11 cellular contexts compared by ENCODE assay signal in the genomic region with DNA sequence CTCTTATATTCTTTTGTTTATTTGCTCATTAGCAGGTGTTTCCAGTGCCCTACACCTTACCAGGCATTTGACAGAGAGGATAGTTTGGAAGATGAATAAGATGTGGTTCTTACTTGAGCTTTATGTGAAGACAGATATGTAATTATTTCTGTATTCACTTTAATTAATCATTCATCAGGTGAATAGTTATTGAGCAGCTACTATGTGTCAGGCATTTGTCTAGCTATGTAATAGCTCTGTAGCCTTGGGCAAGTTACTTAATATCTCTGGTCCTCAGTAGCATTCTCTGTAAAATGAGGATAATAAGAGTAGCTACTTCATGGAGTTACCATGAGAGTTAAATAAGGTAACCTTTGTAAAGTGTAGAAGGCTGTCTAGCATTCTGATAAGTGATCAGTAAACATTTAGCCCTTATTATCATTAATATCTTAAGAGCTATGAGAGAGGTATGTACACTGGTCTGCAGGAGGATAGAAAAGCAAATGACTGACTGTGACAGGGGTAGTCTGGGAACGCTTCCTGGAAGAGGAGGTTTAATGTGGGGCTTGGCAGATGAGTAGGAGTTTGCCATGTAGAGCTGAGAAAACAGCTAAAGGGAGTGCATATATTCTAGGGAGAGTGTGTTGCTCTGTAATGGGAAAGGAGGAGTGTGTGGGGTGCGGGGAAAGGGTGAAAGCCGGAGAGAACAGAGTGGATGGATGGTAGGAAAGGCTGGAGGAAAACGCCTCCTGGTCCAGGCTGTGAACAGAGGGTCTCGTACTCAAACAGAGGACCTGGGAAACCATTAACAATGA. TPM values are rescaled to one million over a fixed set of nuclear protein-coding genes. Genes with fewer than 3 reads are reported as not detected.
DNase-seq lines count a peak whose midpoint lies in the region; ATAC-seq and TF ChIP-seq lines count a peak whose summit lies in the region.
"Had no signal": no experiment of that assay in that cellular context is flagged by ENCODE, and none has a peak within 500 bp of the region (broad histone marks: within the 10 kb centered on the region; RNA-seq: fewer than 3 reads in every experiment).

No MANE protein-coding gene starts in this region.

- no peaks in the 10 kb centered on the region for H3K27me3 Mint-ChIP-seq in activated CD4-positive, alpha-beta memory T cell treated with anti-CD3 and anti-CD28 coated beads for 36 hours

- peak overlapping the region; percentile 75 for H3K27ac Mint-ChIP-seq in activated CD4-positive, alpha-beta memory T cell treated with anti-CD3 and anti-CD28 coated beads for 36 hours

- H3K9me3 ChIP-seq in stomach: no peaks in the 10 kb centered on the region
- H3K9me3 ChIP-seq: right lobe of liver had no signal

- TF ChIP-seq POLR2A in stomach (IDR thresholded peaks at IDR 0.05): no peak

- H3K36me3 Mint-ChIP-seq in activated CD4-positive, alpha-beta memory T cell treated with anti-CD3 and anti-CD28 coated beads for 36 hours: peaks cover 30% of the 10 kb centered on the region

- TF ChIP-seq EP300 in stomach (IDR thresholded peaks at IDR 0.05): no peak

- intact Hi-C loops in activated CD4-positive, alpha-beta memory T cell treated with anti-CD3 and anti-CD28 coated beads for 36 hours (cut with micrococcal nuclease): loop anchor here (1.0 kb wide), 3 partner anchors 9 to 24 kb away; no protein-coding TSS in a partner anchor
- intact Hi-C loops in stomach (cut with DNase I; ENCODE audit: low total_unique reads): no loop called here

- CTCF ChIA-PET in activated CD4-positive, alpha-beta memory T cell treated with anti-CD3 and anti-CD28 coated beads for 36 hours (lab: Charles Lee): interaction anchor here (0.8 to 3.0 kb wide), 7 partner anchors 18 to 119 kb away, joined by 3 to 8 read pairs (median 4); no protein-coding TSS in a partner anchor

- no peak overlapping the region for H3K4me3 ChIP-seq in stomach
- H3K4me3 ChIP-seq: right lobe of liver had no signal

- peak; percentile 5 for DNase-seq in activated CD8-positive, alpha-beta memory T cell treated with anti-CD3 and anti-CD28 coated beads for 24 hours
- DNase-seq in activated CD8-positive, alpha-beta memory T cell treated with anti-CD3 and anti-CD28 coated beads, Interleukin-2, amount 50 U/mL, for 4 hours: no peak
- DNase-seq in activated CD4-positive, alpha-beta memory T cell treated with anti-CD3 and anti-CD28 coated beads for 36 hours: no peak
- DNase-seq in kidney glomerular epithelial cell (lab: John Stamatoyannopoulos, UW) (peak; percentile 27), stomach (no peak), cortex of kidney (lab: John Stamatoyannopoulos, UW) (no peak), substantia nigra (lab: John Stamatoyannopoulos, UW) (no peak)
- DNase-seq: cerebellar nuclear complex, foreskin melanocyte, right lobe of liver had no signal

- H3K36me3 ChIP-seq in stomach: peaks cover 16 to 42% (median 30%) of the 10 kb centered on the region in 4 donors

- peak overlapping the region in 4 of 5 donors; percentile 38 to 91 (median 74) for H3K27ac ChIP-seq in stomach
- H3K27ac ChIP-seq in substantia nigra (ENCODE audit: low read depth, low read length, poor library complexity, severe bottlenecking): no peak overlapping the region
- H3K27ac ChIP-seq: right lobe of liver had no signal

- POLR2A ChIA-PET in activated CD4-positive, alpha-beta memory T cell treated with anti-CD3 and anti-CD28 coated beads for 36 hours (lab: Charles Lee): interaction anchor here (0.9 to 1.1 kb wide), 4 partner anchors 9 to 27 kb away, joined by 3 to 5 read pairs (median 3); no protein-coding TSS in a partner anchor

- no peak for ATAC-seq in activated CD4-positive, CD25-positive, alpha-beta regulatory T cell treated with anti-CD3 and anti-CD28 coated beads, Interleukin-2, amount 50 U/mL, for 24 hours

- H3K9me3 Mint-ChIP-seq in activated CD4-positive, alpha-beta memory T cell treated with anti-CD3 and anti-CD28 coated beads for 36 hours: no peaks in the 10 kb centered on the region

- H3K4me3 Mint-ChIP-seq in activated CD4-positive, alpha-beta memory T cell treated with anti-CD3 and anti-CD28 coated beads for 36 hours: no peak overlapping the region

- 94 to 98% (median 95%) methylated on average over 5 of the region's 5 CpGs for WGBS in stomach, 5 donors

- peaks cover 34% of the 10 kb centered on the region for H3K4me1 Mint-ChIP-seq in activated CD4-positive, alpha-beta memory T cell treated with anti-CD3 and anti-CD28 coated beads for 36 hours (ENCODE audit: low read depth)

- TF ChIP-seq CTCF in stomach (IDR thresholded peaks at IDR 0.05): no peak

- no peaks in the 10 kb centered on the region for H3K27me3 ChIP-seq in stomach
- H3K27me3 ChIP-seq: right lobe of liver had no signal

- H3K4me1 ChIP-seq in stomach: peaks cover 18 to 78% (median 50%) of the 10 kb centered on the region in 4 donors
- H3K4me1 ChIP-seq: right lobe of liver had no signal

RNA-seq across cellular contexts. Expression of gene MICAL2, which starts 56.1 kb away (rescaled TPM):
- 100 to 1,000 TPM; 213 to 220 TPM for total RNA-seq in activated CD4-positive, alpha-beta memory T cell treated with anti-CD3 and anti-CD28 coated beads for 36 hours
- 100 to 1,000 TPM in 2 of 5 donors, 10 to 100 TPM in 3; 82.6 to 165 (median 86.1) TPM for total RNA-seq in stomach
- 10 to 100 TPM; 11.2 to 31.4 (median 13.3) TPM for polyA plus RNA-seq in stomach

Comparison
In these comparisons a context has a peak if more than half of its experiments do, and no peak if none do; other contexts are left out.
1. DNase-seq: peak in activated CD8-positive, alpha-beta memory T cell treated with anti-CD3 and anti-CD28 coated beads for 24 hours (single experiment) and kidney glomerular epithelial cell (single experiment); none in activated CD8-positive, alpha-beta memory T cell treated with anti-CD3 and anti-CD28 coated beads, Interleukin-2, amount 50 U/mL, for 4 hours (single experiment), activated CD4-positive, alpha-beta memory T cell treated with anti-CD3 and anti-CD28 coated beads for 36 hours (single experiment), stomach (single experiment), cortex of kidney (single experiment) and substantia nigra (0 of 49).